Comparison of ENCODE assay signal across 8 cellular contexts in genomic region chr6:35468181-35468979, GRCh38. TPM values are rescaled to one million over a fixed set of nuclear protein-coding genes. Genes with fewer than 3 reads are reported as not detected.
DNase-seq lines count a peak whose midpoint lies in the region; ATAC-seq lines count a peak whose summit lies in the region.

Gene RPL10A (plus strand): TSS chr6:35468401. CDS start chr6:35468435, 34 bp downstream.

- peak; percentile 97 for DNase-seq in AG20443 (ENCODE audit: low spot score)
- peak; percentile 94 for DNase-seq in NCI-H460 (ENCODE audit: extremely low read depth, low read depth)
- peak; percentile 94 for DNase-seq in activated CD4-positive, alpha-beta T cell treated with anti-CD3 and anti-CD28 coated beads for 1 hour
- DNase-seq in cerebellum (ENCODE audit: low spot score): peak; percentile 96
- DNase-seq in kidney glomerular epithelial cell (lab: John Stamatoyannopoulos, UW): peak; percentile 97
- DNase-seq in stimulated activated CD4-positive, alpha-beta T cell treated with anti-CD3 and anti-CD28 coated beads, Interleukin-1b, Interleukin-23, amount 100 ng/mL, for 1 hour (ENCODE audit: low read depth in 2 of 2): peak; percentile 92

- ATAC-seq in GM19025 (IDR thresholded peaks at IDR 0.05; ENCODE audit: low read depth, unreplicated experiment): peak; percentile 82
- peak; percentile 83 for ATAC-seq in HG03342 (IDR thresholded peaks at IDR 0.05; ENCODE audit: unreplicated experiment)

RNA-seq across cellular contexts. Expression of gene RPL10A, which starts in this region (rescaled TPM):
- total RNA-seq in NCI-H460 (2014; rRNA removed; shearing (Covaris generic)): 2,150 and 2,255 TPM in 2 replicates
- polyA plus RNA-seq in NCI-H460 (2014; cell fraction: nucleus; rRNA removed): 1,220 and 1,850 TPM in 2 replicates
- total RNA-seq in cerebellum: 907 TPM

Comparison
In these comparisons a context has a peak if more than half of its experiments do, and no peak if none do; other contexts are left out.
1. Peak in every context shown above with its lines: DNase-seq and ATAC-seq.